12 cellular contexts compared by ENCODE assay signal in genomic region chr6:161101517-161101916, GRCh38.
DNase-seq lines count a peak whose midpoint lies in the region; ATAC-seq and TF ChIP-seq lines count a peak whose summit lies in the region.
"Had no signal": no experiment of that assay in that cellular context is flagged by ENCODE, and none has a peak within 500 bp of the region (broad histone marks: within the 10 kb centered on the region; RNA-seq: fewer than 3 reads in every experiment).

No MANE protein-coding gene starts in this region.

- no peaks in the 10 kb centered on the region for H3K9me3 ChIP-seq in PC-3 (ENCODE audit: low read length)
- H3K9me3 ChIP-seq in testis, result no peaks in the 10 kb centered on the region
- H3K9me3 ChIP-seq: BLaER1, heart right ventricle, upper lobe of left lung had no signal

- no peak overlapping the region for H2AFZ ChIP-seq in PC-3 (ENCODE audit: low read length)

- WGBS in testis, 2 donors, result 87% methylated on average over 7 of the region's 7 CpGs

- H3K36me3 ChIP-seq in PC-3 (ENCODE audit: low read depth, low read length) (peaks cover 34% of the 10 kb centered on the region; the same call in 1 of the 2 replicates), testis (ENCODE audit: low read depth, missing control alignments) (no peaks in the 10 kb centered on the region)

- peaks cover 3% of the 10 kb centered on the region for H3F3A ChIP-seq in PC-3 (ENCODE audit: low read length, unreplicated experiment)

- H3K4me1 ChIP-seq in PC-3 (ENCODE audit: insufficient read depth, low read length) (peaks cover 20% of the 10 kb centered on the region), testis (no peaks in the 10 kb centered on the region)
- H3K4me1 ChIP-seq: BLaER1, heart right ventricle, upper lobe of left lung had no signal

- TF ChIP-seq POLR2A in testis (IDR thresholded peaks at IDR 0.05), result no peak

- no peaks in the 10 kb centered on the region for H3K27me3 Mint-ChIP-seq in progenitor cell of endocrine pancreas

- H3K4me3 ChIP-seq in PC-3 (ENCODE audit: low read length) (no peak overlapping the region), epithelial cell of proximal tubule (ENCODE audit: low read depth, low read length) (no peak overlapping the region), testis (no peak overlapping the region)
- H3K4me3 ChIP-seq: BLaER1, heart right ventricle, upper lobe of left lung had no signal

- no peaks in the 10 kb centered on the region for H3K9me2 ChIP-seq in PC-3 (replicated peaks; ENCODE audit: low read length)

- POLR2A ChIA-PET in PC-3 (lab: Charles Lee; ENCODE audit: unreplicated experiment), result no interaction called here

- H3K9ac ChIP-seq in PC-3 (ENCODE audit: low read length), result no peak overlapping the region
- H3K9ac ChIP-seq: BLaER1 had no signal

- no peak overlapping the region for H3K4me3 Mint-ChIP-seq in progenitor cell of endocrine pancreas (ENCODE audit: low read depth)

- no peaks in the 10 kb centered on the region for H3K27me3 ChIP-seq in PC-3 (ENCODE audit: low read length)
- no peaks in the 10 kb centered on the region for H3K27me3 ChIP-seq in testis
- H3K27me3 ChIP-seq: BLaER1, heart right ventricle, upper lobe of left lung had no signal

- intact Hi-C loops in PC-3 (cut with micrococcal nuclease) (loop anchor here (2.0 kb wide), 1 partner anchor 273 kb away; no protein-coding TSS in a partner anchor), testis (cut with DNase I; ENCODE audit: low total_unique reads) (no loop called here)

- BruUV-seq in PC-3 (replicated peaks; lab: Mats Ljungman, UMichigan), result no TSS peak

- H3K4me1 Mint-ChIP-seq in progenitor cell of endocrine pancreas (ENCODE audit: low read depth), result no peaks in the 10 kb centered on the region

- no peaks in the 10 kb centered on the region for H4K20me1 ChIP-seq in PC-3 (ENCODE audit: low read length)
- H4K20me1 ChIP-seq: BLaER1 had no signal

- CTCF ChIA-PET in PC-3 (lab: Charles Lee), result interaction anchor here (0.6 kb wide), 1 partner anchor 273 kb away, joined by 3 read pairs; no protein-coding TSS in a partner anchor

- H3K27ac Mint-ChIP-seq in progenitor cell of endocrine pancreas, result no peak overlapping the region

- TF ChIP-seq CTCF in PC-3 (conservative IDR thresholded peaks at IDR 0.05; ENCODE audit: low read depth, low read length), result peak; percentile 37
- TF ChIP-seq CTCF in epithelial cell of proximal tubule (conservative IDR thresholded peaks at IDR 0.05; ENCODE audit: low read depth, low read length), result peak; percentile 38
- TF ChIP-seq CTCF in progenitor cell of endocrine pancreas (IDR thresholded peaks at IDR 0.05; ENCODE audit: unreplicated experiment), result peak; percentile 48
- TF ChIP-seq CTCF in testis (IDR thresholded peaks at IDR 0.05), result no peak

- no peaks in the 10 kb centered on the region for H3K79me2 ChIP-seq in PC-3 (ENCODE audit: low read length)

- H3K4me2 ChIP-seq in PC-3 (ENCODE audit: low read length), result no peak overlapping the region
- H3K4me2 ChIP-seq: BLaER1 had no signal

- no peak for ATAC-seq in PC-3
- ATAC-seq: heart right ventricle had no signal

- DNase-seq in NCI-H146 (lab: John Stamatoyannopoulos, UW), result peak; percentile 22
- no peak for DNase-seq in NCI-H146 treated with DMSO at 0.1 percent for 48 hours (lab: John Stamatoyannopoulos, UW; ENCODE audit: unreplicated experiment)
- no peak for DNase-seq in PC-3
- DNase-seq in epithelial cell of proximal tubule (ENCODE audit: low read depth), result no peak
- DNase-seq in progenitor cell of endocrine pancreas (ENCODE audit: low spot score, unreplicated experiment), result no peak
- DNase-seq in A172 (ENCODE audit: low spot score), result no peak
- DNase-seq in testis, result no peak
- no peak for DNase-seq in stimulated activated CD4-positive, alpha-beta T cell treated with anti-CD3 and anti-CD28 coated beads, Interleukin-4, amount 100 ng/mL, for 4 hours
- DNase-seq: heart right ventricle, Right ventricle myocardium superior, upper lobe of left lung had no signal

- no peaks in the 10 kb centered on the region for H3K9me3 Mint-ChIP-seq in progenitor cell of endocrine pancreas (ENCODE audit: low read depth)

- H3K36me3 Mint-ChIP-seq in progenitor cell of endocrine pancreas (ENCODE audit: insufficient read depth), result peaks cover 30% of the 10 kb centered on the region

- H3K27ac ChIP-seq in PC-3 (ENCODE audit: low read length) (no peak overlapping the region), testis (no peak overlapping the region)
- H3K27ac ChIP-seq: BLaER1, heart right ventricle, upper lobe of left lung had no signal

Comparison
In these comparisons a context has a peak if more than half of its experiments do, and no peak if none do; other contexts are left out.
1. CTCF ChIP-seq: peak in PC-3 (single experiment), epithelial cell of proximal tubule (single experiment) and progenitor cell of endocrine pancreas (single experiment); none in testis (0 of 3).